In genomic region chr9:137243626-137244485, GRCh38 we compare ENCODE assay signal across 11 cellular contexts. TPM values are rescaled to one million over a fixed set of nuclear protein-coding genes. Genes with fewer than 3 reads are reported as not detected.
DNase-seq lines count a peak whose midpoint lies in the region; ATAC-seq and TF ChIP-seq lines count a peak whose summit lies in the region.
"Had no signal": no experiment of that assay in that cellular context is flagged by ENCODE, and none has a peak within 500 bp of the region (broad histone marks: within the 10 kb centered on the region; RNA-seq: fewer than 3 reads in every experiment).

No MANE protein-coding gene starts in this region.

- no peaks in the 10 kb centered on the region for H3K9me3 ChIP-seq in Panc1 (ENCODE audit: control insufficient read depth, insufficient read depth, low read depth, low read length)
- H3K9me3 ChIP-seq in prostate gland: no peaks in the 10 kb centered on the region

- intact Hi-C loops in Panc1 (cut with micrococcal nuclease; ENCODE audit: unreplicated experiment) (no loop called here), prostate gland (cut with DNase I) (no loop called here)

- no peak for TF ChIP-seq POLR2A in prostate gland (IDR thresholded peaks at IDR 0.05)

- peak overlapping the region in 1 of 2 donors; percentile 93 for H3K27ac Mint-ChIP-seq in effector memory CD8-positive, alpha-beta T cell

- H3K27me3 ChIP-seq in Panc1 (ENCODE audit: control insufficient read depth, insufficient read depth, low read length) (no peaks in the 10 kb centered on the region), prostate gland (replicated peaks; ENCODE audit: insufficient read depth) (no peaks in the 10 kb centered on the region)

- H3K4me3 ChIP-seq in Panc1 (ENCODE audit: low read depth in 2 of 2, low read length in 2 of 2) (peak overlapping the region in 1 of 2 experiments; percentile 70; a peak in 1 of 4 replicates), prostate gland (no peak overlapping the region)

- peaks cover 38% of the 10 kb centered on the region for H3K36me3 Mint-ChIP-seq in effector memory CD8-positive, alpha-beta T cell (ENCODE audit: insufficient read depth)

- no peaks in the 10 kb centered on the region for H3K9me3 Mint-ChIP-seq in effector memory CD8-positive, alpha-beta T cell

- H3K36me3 ChIP-seq in Panc1 (ENCODE audit: control insufficient read depth, insufficient read depth, low read length) (peaks cover 4% of the 10 kb centered on the region), prostate gland (peaks cover 0 to 11% of the 10 kb centered on the region in 2 donors)

- H3K27me3 Mint-ChIP-seq in effector memory CD8-positive, alpha-beta T cell: no peaks in the 10 kb centered on the region

- DNase-seq in EL (peak; percentile 40), Panc1 (ENCODE audit: low read depth, low spot score) (no peak), SIG-M5 (lab: John Stamatoyannopoulos, UW) (no peak), foreskin melanocyte (no peak), prostate gland (ENCODE audit: low spot score) (no peak)
- DNase-seq in effector memory CD8-positive, alpha-beta T cell: no peak
- DNase-seq: cerebellar nuclear complex, GF-D8 had no signal

- TF ChIP-seq CTCF in 22Rv1 (IDR thresholded peaks at IDR 0.05) (no peak), Panc1 (IDR thresholded peaks at IDR 0.05) (no peak), prostate gland (IDR thresholded peaks at IDR 0.05) (no peak)

- peak; percentile 10 for ATAC-seq in Panc1
- no peak for ATAC-seq in effector memory CD8-positive, alpha-beta T cell (replicated peaks)
- ATAC-seq in HG02973 (IDR thresholded peaks at IDR 0.05; ENCODE audit: unreplicated experiment): no peak

- BruUV-seq in Panc1 (replicated peaks; lab: Mats Ljungman, UMichigan): no TSS peak

- in situ Hi-C loops in Panc1 (cut with HindIII; ENCODE audit: low pct_unique_long_range_greater_than_20kb, low sequenced_read_pairs): no loop called here

- H3K4me1 ChIP-seq in Panc1 (ENCODE audit: control insufficient read depth, insufficient read depth, low read length) (peaks cover 20% of the 10 kb centered on the region), prostate gland (replicated peaks) (peaks cover 9% of the 10 kb centered on the region)

- WGBS in prostate gland: 77% methylated on average over 15 of the region's 15 CpGs

- POLR2A ChIA-PET in Panc1 (lab: Charles Lee): no interaction called here

- peak overlapping the region; percentile 13 to 53 for H3K4me3 Mint-ChIP-seq in effector memory CD8-positive, alpha-beta T cell

- H3K4me1 Mint-ChIP-seq in effector memory CD8-positive, alpha-beta T cell (ENCODE audit: low read depth in 2 of 2): peaks cover 18 to 19% of the 10 kb centered on the region in 2 donors

- H3K27ac ChIP-seq in 22Rv1: peak overlapping the region; percentile 97
- 0 out of 2 replicates have a peak overlapping the region, but pooled peaks have one; percentile 39 for H3K27ac ChIP-seq in Panc1 (ENCODE audit: low read length)
- no peak overlapping the region for H3K27ac ChIP-seq in prostate gland

- CTCF ChIA-PET in Panc1 (lab: Charles Lee): no interaction called here

RNA-seq across cellular contexts. Expression of gene TUBB4B, which starts 2.8 kb away (rescaled TPM):
- total RNA-seq in Panc1 (2021; ENCODE audit: unreplicated experiment): 265 TPM
- polyA plus RNA-seq in Panc1 (2012; ENCODE audit: insufficient read length): 313 TPM
- 100 to 1,000 TPM; 279 to 484 TPM for total RNA-seq in prostate gland

RNA-seq across cellular contexts. Expression of gene STPG3, which starts 7.2 kb away (rescaled TPM):
- total RNA-seq in Panc1 (2021; ENCODE audit: unreplicated experiment) (0.26 TPM), prostate gland (1 to 10 TPM in 1 of 2 donors, not detected in 1; 4.2 TPM)
- polyA plus RNA-seq in Panc1 (2012; ENCODE audit: insufficient read length): 0.28 TPM
- total RNA-seq: LHCN-M2 had no signal

RNA-seq across cellular contexts. Expression of gene NELFB, which starts 11.3 kb away (rescaled TPM):
- total RNA-seq in Panc1 (2021; ENCODE audit: unreplicated experiment): 62.4 TPM
- 94.0 TPM for polyA plus RNA-seq in Panc1 (2012; ENCODE audit: insufficient read length)
- 10 to 100 TPM; 44.9 to 82.1 TPM for total RNA-seq in prostate gland

RNA-seq across cellular contexts. Expression of gene SLC34A3, which starts 13.2 kb away (rescaled TPM):
- not detected for total RNA-seq in Panc1 (2021; ENCODE audit: unreplicated experiment)
- polyA plus RNA-seq in Panc1 (2012; ENCODE audit: insufficient read length): 0.78 TPM
- total RNA-seq in prostate gland: under 1 TPM in 1 of 2 donors, not detected in 1; 0.57 TPM

RNA-seq across cellular contexts. Expression of gene RNF224, which starts 16.6 kb away (rescaled TPM):
- 0.15 TPM for total RNA-seq in Panc1 (2021; ENCODE audit: unreplicated experiment)
- 1.1 TPM for polyA plus RNA-seq in Panc1 (2012; ENCODE audit: insufficient read length)
- not detected for total RNA-seq in prostate gland

Comparison
In these comparisons a context has a peak if more than half of its experiments do, and no peak if none do; other contexts are left out.
1. H3K27ac ChIP-seq: peak in 22Rv1 (single experiment) and Panc1 (single experiment); none in prostate gland (0 of 2).